ENCODE assay signal across 18 cellular contexts in genomic region chr3:51902361-51902760, GRCh38. TPM values are rescaled to one million over a fixed set of nuclear protein-coding genes. Genes with fewer than 3 reads are reported as not detected.
A peak's percentile ranks its signal among the peaks of the same experiment; 100 is the strongest.
DNase-seq lines count a peak whose midpoint lies in the region; ATAC-seq, FAIRE-seq and TF ChIP-seq lines count a peak whose summit lies in the region.
"Not testable (repeated sequence)": the region's sequence is repeated elsewhere in the genome, so short reads cannot be mapped to it uniquely, and the experiment has no call there.
"Had no signal": no experiment of that assay in that cellular context is flagged by ENCODE, and none has a peak within 500 bp of the region (broad histone marks: within the 10 kb centered on the region; RNA-seq: fewer than 3 reads in every experiment).

No MANE protein-coding gene starts in this region.

- not testable (repeated sequence) for H3K4me1 ChIP-seq in esophagus muscularis mucosa; small intestine (ENCODE audit: control insufficient read depth in 2 of 2, insufficient read depth in 1 of 2, low read depth in 1 of 2, low read length in 1 of 2)

- peaks cover 19% of the 10 kb centered on the region for H3K27me3 Mint-ChIP-seq in T-helper 2 cell treated with Interferon-gamma antibody and Interleukin-4, amounts not matched to agents 5 μg/mL and 100 μg/mL, for 36 hours (ENCODE audit: low read depth)
- peaks cover 41% of the 10 kb centered on the region for H3K27me3 Mint-ChIP-seq in activated CD8-positive, alpha-beta memory T cell treated with anti-CD3 and anti-CD28 coated beads, Interleukin-2, amount 10 ng/mL, durations not matched to agents 7 days and 5 days
- H3K27me3 Mint-ChIP-seq in activated naive CD8-positive, alpha-beta T cell treated with anti-CD3 and anti-CD28 coated beads, Interleukin-2, amount 50 U/mL, for 24 hours: peaks cover 44% of the 10 kb centered on the region

- not testable (repeated sequence) for FAIRE-seq in small intestine (lab: Jason Lieb, UNC)

- H3K36me3 ChIP-seq in esophagus muscularis mucosa; small intestine (ENCODE audit: control insufficient read depth in 2 of 2, insufficient read depth in 2 of 2, low read length in 2 of 2): not testable (repeated sequence)

- H3K27me3 ChIP-seq in esophagus muscularis mucosa; small intestine (ENCODE audit: control insufficient read depth in 2 of 2, insufficient read depth in 2 of 2, low read length in 2 of 2): not testable (repeated sequence)

- TF ChIP-seq CTCF in esophagus muscularis mucosa (IDR thresholded peaks at IDR 0.05): not testable (repeated sequence)

- not testable (repeated sequence) for TF ChIP-seq EP300 in esophagus muscularis mucosa (IDR thresholded peaks at IDR 0.05)

- not testable (repeated sequence) for H3K27ac ChIP-seq in esophagus muscularis mucosa (replicated peaks in 1 of 4); small intestine (ENCODE audit: low read depth in 1 of 2, low read length in 1 of 2)

- H3K4me3 ChIP-seq in esophagus muscularis mucosa; small intestine (ENCODE audit: low read depth in 1 of 2, low read length in 2 of 2): not testable (repeated sequence)

- not testable (repeated sequence) for H3K9me3 ChIP-seq in esophagus muscularis mucosa; small intestine (ENCODE audit: control insufficient read depth, low read depth)

- 75% methylated on average over 7 of the region's 7 CpGs for WGBS in esophagus muscularis mucosa
- 26 to 50% (median 41%) methylated on average over 6 of the region's 7 CpGs for whole genome bisulfite sequencing in small intestine, 3 donors

- intact Hi-C loops in esophagus muscularis mucosa (cut with DNase I): not testable (repeated sequence)

- H3K4me3 Mint-ChIP-seq in T-helper 2 cell treated with Interferon-gamma antibody and Interleukin-4, amounts not matched to agents 5 μg/mL and 100 μg/mL, for 36 hours; activated CD8-positive, alpha-beta memory T cell treated with anti-CD3 and anti-CD28 coated beads, Interleukin-2, amount 10 ng/mL, durations not matched to agents 7 days and 5 days; activated naive CD8-positive, alpha-beta T cell treated with anti-CD3 and anti-CD28 coated beads, Interleukin-2, amount 50 U/mL, for 24 hours; stimulated activated effector memory CD8-positive, alpha-beta T cell treated with anti-CD3 and anti-CD28 coated beads, Interleukin-12 subunit alpha, Interleukin-12 subunit beta, amount 100 ng/mL, for 72 hours: not testable (repeated sequence)

- not testable (repeated sequence) for H3K4me1 Mint-ChIP-seq in T-helper 2 cell treated with Interferon-gamma antibody and Interleukin-4, amounts not matched to agents 5 μg/mL and 100 μg/mL, for 36 hours (ENCODE audit: low read depth); activated CD8-positive, alpha-beta memory T cell treated with anti-CD3 and anti-CD28 coated beads, Interleukin-2, amount 10 ng/mL, durations not matched to agents 7 days and 5 days
- H3K4me1 Mint-ChIP-seq in activated naive CD8-positive, alpha-beta T cell treated with anti-CD3 and anti-CD28 coated beads, Interleukin-2, amount 50 U/mL, for 24 hours: peaks cover 15% of the 10 kb centered on the region
- H3K4me1 Mint-ChIP-seq in stimulated activated effector memory CD8-positive, alpha-beta T cell treated with anti-CD3 and anti-CD28 coated beads, Interleukin-12 subunit alpha, Interleukin-12 subunit beta, amount 100 ng/mL, for 72 hours: peaks cover 14% of the 10 kb centered on the region

- CTCF ChIA-PET in activated CD8-positive, alpha-beta memory T cell treated with anti-CD3 and anti-CD28 coated beads, Interleukin-2, amount 10 ng/mL, durations not matched to agents 7 days and 5 days (lab: Charles Lee): not testable (repeated sequence)

- TF ChIP-seq POLR2A in esophagus muscularis mucosa (IDR thresholded peaks at IDR 0.05; ENCODE audit: low read depth): not testable (repeated sequence)

- DNase-seq in ELF-1 (ENCODE audit: low read depth, low spot score) (peak; percentile 32), LoVo (ENCODE audit: low spot score) (peak; percentile 77), esophagus muscularis mucosa (ENCODE audit: extremely low spot score) (peak; percentile 8), small intestine (peak; percentile 54)
- DNase-seq in T-helper 2 cell treated with Interferon-gamma antibody and Interleukin-4, amounts not matched to agents 5 μg/mL and 100 μg/mL, for 36 hours (ENCODE audit: low spot score): not testable (repeated sequence)
- peak; percentile 59 for DNase-seq in activated CD8-positive, alpha-beta memory T cell treated with anti-CD3 and anti-CD28 coated beads, Interleukin-2, amount 10 ng/mL, durations not matched to agents 7 days and 5 days
- DNase-seq in activated naive CD8-positive, alpha-beta T cell treated with anti-CD3 and anti-CD28 coated beads, Interleukin-2, amount 50 U/mL, for 24 hours: peak; percentile 19
- DNase-seq in stimulated activated effector memory CD8-positive, alpha-beta T cell treated with anti-CD3 and anti-CD28 coated beads, Interleukin-12 subunit alpha, Interleukin-12 subunit beta, amount 100 ng/mL, for 72 hours (ENCODE audit: low spot score in 2 of 2): peak in 1 of 2 donors; percentile 68

- not testable (repeated sequence) for ATAC-seq in activated CD8-positive, alpha-beta memory T cell treated with anti-CD3 and anti-CD28 coated beads, Interleukin-2, amount 10 ng/mL, durations not matched to agents 7 days and 5 days; activated naive CD8-positive, alpha-beta T cell treated with anti-CD3 and anti-CD28 coated beads, Interleukin-2, amount 50 U/mL, for 24 hours
- ATAC-seq in stimulated activated effector memory CD8-positive, alpha-beta T cell treated with anti-CD3 and anti-CD28 coated beads, Interleukin-12 subunit alpha, Interleukin-12 subunit beta, amount 100 ng/mL, for 72 hours: peak; percentile 83

- H3K36me3 Mint-ChIP-seq in T-helper 2 cell treated with Interferon-gamma antibody and Interleukin-4, amounts not matched to agents 5 μg/mL and 100 μg/mL, for 36 hours (ENCODE audit: low read depth); activated CD8-positive, alpha-beta memory T cell treated with anti-CD3 and anti-CD28 coated beads, Interleukin-2, amount 10 ng/mL, durations not matched to agents 7 days and 5 days; activated naive CD8-positive, alpha-beta T cell treated with anti-CD3 and anti-CD28 coated beads, Interleukin-2, amount 50 U/mL, for 24 hours (ENCODE audit: low read depth); stimulated activated effector memory CD8-positive, alpha-beta T cell treated with anti-CD3 and anti-CD28 coated beads, Interleukin-12 subunit alpha, Interleukin-12 subunit beta, amount 100 ng/mL, for 72 hours: not testable (repeated sequence)

- peak overlapping the region; percentile 1 for H3K27ac Mint-ChIP-seq in T-helper 2 cell treated with Interferon-gamma antibody and Interleukin-4, amounts not matched to agents 5 μg/mL and 100 μg/mL, for 36 hours
- H3K27ac Mint-ChIP-seq in activated CD8-positive, alpha-beta memory T cell treated with anti-CD3 and anti-CD28 coated beads, Interleukin-2, amount 10 ng/mL, durations not matched to agents 7 days and 5 days: not testable (repeated sequence)
- peak overlapping the region; percentile 67 for H3K27ac Mint-ChIP-seq in activated naive CD8-positive, alpha-beta T cell treated with anti-CD3 and anti-CD28 coated beads, Interleukin-2, amount 50 U/mL, for 24 hours
- H3K27ac Mint-ChIP-seq in stimulated activated effector memory CD8-positive, alpha-beta T cell treated with anti-CD3 and anti-CD28 coated beads, Interleukin-12 subunit alpha, Interleukin-12 subunit beta, amount 100 ng/mL, for 72 hours: peak overlapping the region; percentile 30

- not testable (repeated sequence) for H3K9me3 Mint-ChIP-seq in T-helper 2 cell treated with Interferon-gamma antibody and Interleukin-4, amounts not matched to agents 5 μg/mL and 100 μg/mL, for 36 hours; activated CD8-positive, alpha-beta memory T cell treated with anti-CD3 and anti-CD28 coated beads, Interleukin-2, amount 10 ng/mL, durations not matched to agents 7 days and 5 days (ENCODE audit: low read depth); activated naive CD8-positive, alpha-beta T cell treated with anti-CD3 and anti-CD28 coated beads, Interleukin-2, amount 50 U/mL, for 24 hours; stimulated activated effector memory CD8-positive, alpha-beta T cell treated with anti-CD3 and anti-CD28 coated beads, Interleukin-12 subunit alpha, Interleukin-12 subunit beta, amount 100 ng/mL, for 72 hours

RNA-seq across cellular contexts. Expression of gene IQCF1, which starts 0.8 kb away (rescaled TPM):
- total RNA-seq in activated CD8-positive, alpha-beta memory T cell treated with anti-CD3 and anti-CD28 coated beads, Interleukin-2, amount 10 ng/mL, durations not matched to agents 7 days and 5 days: not detected
- not detected for total RNA-seq in esophagus muscularis mucosa
- polyA plus RNA-seq in small intestine: not detected
- total RNA-seq: CD8-positive, alpha-beta memory T cell; frontal cortex; GM23338; left lobe of liver; LHCN-M2; myocyte; right cardiac atrium; spleen; subcutaneous adipose tissue had no signal
- polyA plus RNA-seq: CD8-positive, alpha-beta memory T cell; esophagus; GM23338; right cardiac atrium; spleen had no signal

RNA-seq across cellular contexts. Expression of gene IQCF5, which starts 27.0 kb away (rescaled TPM):
- not detected for total RNA-seq in activated CD8-positive, alpha-beta memory T cell treated with anti-CD3 and anti-CD28 coated beads, Interleukin-2, amount 10 ng/mL, durations not matched to agents 7 days and 5 days
- total RNA-seq in esophagus muscularis mucosa: not detected
- polyA plus RNA-seq in small intestine: not detected
- total RNA-seq: CD8-positive, alpha-beta memory T cell; frontal cortex; GM23338; left lobe of liver; LHCN-M2; myocyte; right cardiac atrium; spleen; subcutaneous adipose tissue had no signal
- polyA plus RNA-seq: CD8-positive, alpha-beta memory T cell; esophagus; GM23338; right cardiac atrium; spleen had no signal

RNA-seq across cellular contexts. Expression of gene RRP9, which starts 39.3 kb away (rescaled TPM):
- 10 to 100 TPM; 25.4 to 38.0 TPM for total RNA-seq in activated CD8-positive, alpha-beta memory T cell treated with anti-CD3 and anti-CD28 coated beads, Interleukin-2, amount 10 ng/mL, durations not matched to agents 7 days and 5 days
- total RNA-seq in esophagus muscularis mucosa: 10 to 100 TPM in 3 of 4 donors, 1 to 10 TPM in 1; 9.6 to 20.7 (median 15.5) TPM
- 10 to 100 TPM in 2 of 3 donors, 1 to 10 TPM in 1; 8.9 to 26.0 (median 14.6) TPM for polyA plus RNA-seq in small intestine

RNA-seq across cellular contexts. Expression of gene PARP3, which starts 39.8 kb away (rescaled TPM):
- 10 to 100 TPM; 15.8 to 19.0 TPM for total RNA-seq in activated CD8-positive, alpha-beta memory T cell treated with anti-CD3 and anti-CD28 coated beads, Interleukin-2, amount 10 ng/mL, durations not matched to agents 7 days and 5 days
- 10 to 100 TPM; 22.9 to 37.9 (median 30.1) TPM for total RNA-seq in esophagus muscularis mucosa
- 10 to 100 TPM; 32.8 to 59.5 (median 38.9) TPM for polyA plus RNA-seq in small intestine

RNA-seq across cellular contexts. Expression of gene IQCF2, which starts 40.9 kb away (rescaled TPM):
- total RNA-seq in activated CD8-positive, alpha-beta memory T cell treated with anti-CD3 and anti-CD28 coated beads, Interleukin-2, amount 10 ng/mL, durations not matched to agents 7 days and 5 days: not detected
- total RNA-seq in esophagus muscularis mucosa: not detected
- polyA plus RNA-seq in small intestine: not detected
- total RNA-seq: CD8-positive, alpha-beta memory T cell; frontal cortex; GM23338; left lobe of liver; LHCN-M2; myocyte; right cardiac atrium; spleen; subcutaneous adipose tissue had no signal
- polyA plus RNA-seq: CD8-positive, alpha-beta memory T cell; esophagus; GM23338; right cardiac atrium; spleen had no signal
